Comparison of ENCODE assay signal across 29 cellular contexts in the genomic region with DNA sequence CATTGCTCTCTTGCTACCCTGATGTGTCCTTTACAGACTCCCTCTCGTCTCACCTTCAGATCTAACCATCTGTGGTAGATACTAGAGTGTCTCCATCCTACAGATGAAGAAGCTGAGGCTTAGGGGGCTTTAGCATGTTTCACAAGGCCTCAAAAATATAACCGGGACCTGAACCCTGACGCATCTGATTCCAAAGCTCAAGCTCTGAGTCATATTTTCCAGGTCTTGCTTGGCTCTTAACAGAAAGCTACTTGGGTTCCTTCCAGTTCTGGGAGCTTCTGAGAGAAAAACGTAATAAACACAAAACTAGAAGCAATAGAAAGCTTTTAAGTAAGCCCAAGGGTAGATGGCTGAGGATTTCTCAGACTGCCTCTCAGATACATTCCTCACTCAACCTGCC.
"Had no signal": no experiment of that assay in that cellular context is flagged by ENCODE, and none has a peak within 500 bp of the region (broad histone marks: within the 10 kb centered on the region; RNA-seq: fewer than 3 reads in every experiment).

No MANE protein-coding gene starts in this region.

- H3K4me3 ChIP-seq: heart right ventricle, pancreas, prostate gland, skin epidermis, testis, uterus had no signal

- ATAC-seq: activated CD4-positive, alpha-beta T cell treated with anti-CD3 and anti-CD28 coated beads for 36 hours; esophagus mucosa; heart right ventricle; naive thymus-derived CD4-positive, alpha-beta T cell; pancreas; sciatic nerve; stimulated activated naive CD8-positive, alpha-beta T cell treated with anti-CD3 and anti-CD28 coated beads, Interleukin-15, Interleukin-2, amounts not matched to agents 100 U/mL and 50 U/mL, for 24 hours had no signal

- FAIRE-seq: pancreas had no signal

- DNase-seq: activated CD4-positive, alpha-beta T cell treated with anti-CD3 and anti-CD28 coated beads for 36 hours; activated CD4-positive, alpha-beta T cell treated with anti-CD3 and anti-CD28 coated beads, Interleukin-2, amount 50 U/mL, for 48 hours; activated CD4-positive, CD25-positive, alpha-beta regulatory T cell; activated CD8-positive, alpha-beta memory T cell treated with anti-CD3 and anti-CD28 coated beads for 24 hours; activated effector memory CD4-positive, alpha-beta T cell treated with Interleukin-2 at 50 U/mL for 16 hours; activated naive CD4-positive, alpha-beta T cell treated with Interleukin-2 at 50 U/mL for 16 hours; anterior cingulate cortex; caudate nucleus; endodermal cell; foreskin melanocyte; heart right ventricle; islet precursor cell; midbrain; naive thymus-derived CD4-positive, alpha-beta T cell; pancreas; retina; stimulated activated CD4-positive, alpha-beta T cell treated with anti-CD3 and anti-CD28 coated beads, Interleukin-12 subunit alpha, Interleukin-12 subunit beta, amount 100 ng/mL, for 4 hours; stimulated activated CD4-positive, alpha-beta T cell treated with anti-CD3 and anti-CD28 coated beads, Interleukin-4, amount 100 ng/mL, for 1 hour; stimulated activated naive CD8-positive, alpha-beta T cell treated with anti-CD3 and anti-CD28 coated beads, Interleukin-15, Interleukin-2, amounts not matched to agents 100 U/mL and 50 U/mL, for 24 hours; testis; trophoblast cell; uterus had no signal

- H3K9me3 Mint-ChIP-seq: dendritic cell treated with granulocyte-macrophage colony-stimulating factor and Interleukin-4, amounts not matched to agents 40 ng/mL and 50 ng/mL, for 4 days; endodermal cell; T-helper 2 cell treated with Interferon-gamma antibody and Interleukin-4, amounts not matched to agents 5 μg/mL and 100 μg/mL, for 36 hours had no signal

- H3K27me3 Mint-ChIP-seq: dendritic cell treated with granulocyte-macrophage colony-stimulating factor and Interleukin-4, amounts not matched to agents 40 ng/mL and 50 ng/mL, for 4 days had no signal

- H3K4me1 Mint-ChIP-seq: activated CD4-positive, alpha-beta T cell treated with anti-CD3 and anti-CD28 coated beads for 36 hours; endodermal cell had no signal

- H3K4me3 Mint-ChIP-seq: activated CD4-positive, alpha-beta T cell treated with anti-CD3 and anti-CD28 coated beads for 36 hours; activated naive CD8-positive, alpha-beta T cell; dendritic cell treated with granulocyte-macrophage colony-stimulating factor and Interleukin-4, amounts not matched to agents 40 ng/mL and 50 ng/mL, for 4 days; endodermal cell; naive thymus-derived CD4-positive, alpha-beta T cell; T-helper 2 cell treated with Interferon-gamma antibody and Interleukin-4, amounts not matched to agents 5 μg/mL and 100 μg/mL, for 36 hours had no signal

- H3K36me3 Mint-ChIP-seq: activated naive CD8-positive, alpha-beta T cell; naive thymus-derived CD4-positive, alpha-beta T cell had no signal

- H3K27ac Mint-ChIP-seq: activated CD4-positive, alpha-beta T cell treated with anti-CD3 and anti-CD28 coated beads for 36 hours; activated naive CD8-positive, alpha-beta T cell; dendritic cell treated with granulocyte-macrophage colony-stimulating factor and Interleukin-4, amounts not matched to agents 40 ng/mL and 50 ng/mL, for 4 days; endodermal cell; naive thymus-derived CD4-positive, alpha-beta T cell; T-helper 2 cell treated with Interferon-gamma antibody and Interleukin-4, amounts not matched to agents 5 μg/mL and 100 μg/mL, for 36 hours had no signal
